8 cellular contexts compared by ENCODE assay signal in the genomic region with DNA sequence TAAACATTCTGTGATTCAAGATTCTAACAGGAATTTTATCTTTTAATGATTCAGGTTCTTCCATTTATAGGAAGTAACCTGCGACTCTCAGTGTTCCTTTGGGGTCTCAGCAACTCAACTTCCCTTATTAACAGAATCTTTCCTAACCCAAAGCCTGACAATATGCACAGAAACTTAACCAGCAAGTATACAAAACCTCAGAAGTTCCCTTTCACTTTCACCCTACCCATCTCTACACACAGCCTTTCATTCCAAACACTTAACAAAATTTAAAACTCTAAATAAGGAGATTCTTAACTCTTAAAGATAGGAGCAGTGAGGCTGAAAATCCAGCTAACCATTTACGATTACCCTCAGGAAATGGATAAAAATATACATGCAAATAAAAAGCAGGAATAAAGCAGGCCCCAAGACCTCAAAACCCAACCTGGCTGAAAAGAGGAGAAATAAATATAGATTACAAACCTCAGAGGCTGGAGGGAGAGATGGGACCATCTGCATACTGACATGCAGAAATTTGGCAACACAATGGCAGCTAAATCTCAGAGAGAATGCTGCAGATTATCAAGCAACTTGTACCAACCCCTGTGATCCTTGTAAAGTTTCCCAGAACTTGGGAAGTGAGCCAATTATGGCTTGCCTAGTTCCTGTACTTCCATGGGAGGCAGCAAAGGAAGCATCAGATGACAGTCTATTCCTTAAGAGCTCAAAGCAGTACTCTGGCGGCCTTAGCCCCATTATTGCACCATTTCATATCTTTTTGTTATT.
DNase-seq lines count a peak whose midpoint lies in the region; ATAC-seq and TF ChIP-seq lines count a peak whose summit lies in the region.

No MANE protein-coding gene starts in this region.

- ATAC-seq in GM18861 (IDR thresholded peaks at IDR 0.05; ENCODE audit: unreplicated experiment) (peak; percentile 72), HG02588 (IDR thresholded peaks at IDR 0.05; ENCODE audit: unreplicated experiment) (peak; percentile 85), omental fat pad (ENCODE audit: low FRiP score) (no peak)

- DNase-seq in NCI-H226: peak; percentile 69
- DNase-seq in epithelial cell of proximal tubule (ENCODE audit: low read depth): no peak
- peak; percentile 57 for DNase-seq in stromal cell of bone marrow (ENCODE audit: low read depth)
- no peak for DNase-seq in NCI-H526 (lab: John Stamatoyannopoulos, UW)
- no peak for DNase-seq in omental fat pad (ENCODE audit: low spot score)
- DNase-seq in D341Med (ENCODE audit: low spot score): no peak

- H3K4me3 ChIP-seq in epithelial cell of proximal tubule (ENCODE audit: low read depth, low read length): peak overlapping the region; percentile 26

- TF ChIP-seq CTCF in epithelial cell of proximal tubule (conservative IDR thresholded peaks at IDR 0.05; ENCODE audit: low read depth, low read length): no peak
- no peak for TF ChIP-seq CTCF in omental fat pad (IDR thresholded peaks at IDR 0.05)

Comparison
In these comparisons a context has a peak if more than half of its experiments do, and no peak if none do; other contexts are left out.
1. DNase-seq: peak in NCI-H226 (single experiment) and stromal cell of bone marrow (single experiment); none in epithelial cell of proximal tubule (single experiment), NCI-H526 (0 of 2), omental fat pad (single experiment) and D341Med (single experiment).